ENCODE assay signal across 1 cellular context in genomic region chr17:42034059-42034458, GRCh38.
TF ChIP-seq lines count a peak whose summit lies in the region.

No MANE protein-coding gene starts in this region.

TF ChIP-seq in GM12891, 5 proteins besides CTCF, POLR2A, EP300 and RAD21:
- no peak for TF ChIP-seq SPI1 (IDR thresholded peaks at IDR 0.05; ENCODE audit: low read depth, low read length)
- no peak for TF ChIP-seq TAF1 (IDR thresholded peaks at IDR 0.05; ENCODE audit: low read depth, low read length)
- TF ChIP-seq PAX5 (IDR thresholded peaks at IDR 0.05; ENCODE audit: insufficient read depth, low read length, severe bottlenecking), result no peak
- TF ChIP-seq POLR2AphosphoS5 (IDR thresholded peaks at IDR 0.05; ENCODE audit: low read depth, low read length), result no peak
- TF ChIP-seq POU2F2 (IDR thresholded peaks at IDR 0.05; ENCODE audit: low read depth, low read length), result no peak
TF ChIP-seq in GM12891: peak in this region for 0.
